8 cellular contexts compared by ENCODE assay signal in genomic region chr9:100428871-100429654, GRCh38. TPM values are rescaled to one million over a fixed set of nuclear protein-coding genes. Genes with fewer than 3 reads are reported as not detected.
DNase-seq lines count a peak whose midpoint lies in the region; ATAC-seq and TF ChIP-seq lines count a peak whose summit lies in the region.

No MANE protein-coding gene starts in this region.

- H3K4me3 ChIP-seq in AG09309 (ENCODE audit: control insufficient read depth, low read depth, low read length) (peak overlapping the region; percentile 87), MG63 (peak overlapping the region; percentile 90), mucosa of descending colon (no peak overlapping the region), endodermal cell (ENCODE audit: low read length) (no peak overlapping the region)

- H3K4me3 Mint-ChIP-seq in endodermal cell = no peak overlapping the region

- TF ChIP-seq CTCF in AG09309 (IDR thresholded peaks at IDR 0.05; ENCODE audit: control insufficient read depth, insufficient read depth, low read depth, low read length, missing control alignments) (peak; percentile 9), mucosa of descending colon (IDR thresholded peaks at IDR 0.05) (no peak), endodermal cell (conservative IDR thresholded peaks at IDR 0.05) (no peak)

- H3K9me3 ChIP-seq in MG63 (no peaks in the 10 kb centered on the region), mucosa of descending colon (no peaks in the 10 kb centered on the region), endodermal cell (ENCODE audit: control insufficient read depth, low read length) (no peaks in the 10 kb centered on the region)

- 90 to 95% methylated on average over 9 of the region's 9 CpGs for WGBS in endodermal cell (ENCODE audit: insufficient coverage in 1 of 2, insufficient read length in 1 of 2), 2 experiments

- no peaks in the 10 kb centered on the region for H3K27me3 ChIP-seq in MG63
- no peaks in the 10 kb centered on the region for H3K27me3 ChIP-seq in endodermal cell (ENCODE audit: control insufficient read depth, insufficient read depth, low read length, poor library complexity, severe bottlenecking)

- no peak overlapping the region for H3K27ac Mint-ChIP-seq in endodermal cell

- no peak overlapping the region for H3K9ac ChIP-seq in endodermal cell (ENCODE audit: extremely low read depth, low read length, poor library complexity, severe bottlenecking)

- H3K36me3 Mint-ChIP-seq in endodermal cell (ENCODE audit: low read depth) = peaks cover 9% of the 10 kb centered on the region

- H3K27me3 Mint-ChIP-seq in endodermal cell (ENCODE audit: insufficient read depth) = peaks cover 2% of the 10 kb centered on the region

- H3K36me3 ChIP-seq in MG63 = peaks cover 47% of the 10 kb centered on the region
- H3K36me3 ChIP-seq in mucosa of descending colon (ENCODE audit: low read depth) = no peaks in the 10 kb centered on the region
- H3K36me3 ChIP-seq in endodermal cell (ENCODE audit: control insufficient read depth, insufficient read depth, low read length) = no peaks in the 10 kb centered on the region

- ATAC-seq in mucosa of descending colon (peak; percentile 20), HG03521 (IDR thresholded peaks at IDR 0.05; ENCODE audit: unreplicated experiment) (no peak), HG02852 (IDR thresholded peaks at IDR 0.05; ENCODE audit: unreplicated experiment) (no peak)

- H3K9me3 Mint-ChIP-seq in endodermal cell = no peaks in the 10 kb centered on the region

- intact Hi-C loops in mucosa of descending colon (cut with DNase I, micrococcal nuclease) = no loop called here

- H3K4me1 ChIP-seq in mucosa of descending colon (ENCODE audit: low read depth) (peaks cover 4% of the 10 kb centered on the region), endodermal cell (ENCODE audit: control insufficient read depth, insufficient read depth, low read length) (no peaks in the 10 kb centered on the region)

- DNase-seq in AG09309 (ENCODE audit: low read depth) = peak; percentile 98
- DNase-seq in MG63 = peak; percentile 75
- DNase-seq in dermis blood vessel endothelial cell = peak; percentile 98
- peak in 1 of 3 donors; percentile 8 for DNase-seq in mucosa of descending colon
- DNase-seq in activated gamma-delta T cell (lab: John Stamatoyannopoulos, UW) = no peak
- no peak for DNase-seq in endodermal cell

- H3K27ac ChIP-seq in endodermal cell (ENCODE audit: low read depth, low read length) = no peak overlapping the region

- H3K4me1 Mint-ChIP-seq in endodermal cell = peaks cover 16% of the 10 kb centered on the region

RNA-seq across cellular contexts. Expression of gene MSANTD3, which starts 2.1 kb away (rescaled TPM):
- 73.1 and 97.4 TPM in 2 replicates for total RNA-seq in MG63 (2014; rRNA removed; shearing (Covaris generic); ENCODE audit: low replicate concordance)
- total RNA-seq in dermis blood vessel endothelial cell (53.4 and 57.3 TPM in 2 replicates), mucosa of descending colon (10 to 100 TPM in 2 of 3 donors, 1 to 10 TPM in 1; 6.2 to 18.1 (median 10.5) TPM), endodermal cell (10 to 100 TPM; 29.8 to 32.2 TPM)
- polyA plus RNA-seq in endodermal cell (2013, experiment 1 of 2) = 41.1 TPM
- 43.3 TPM for polyA plus RNA-seq in endodermal cell (2013, experiment 2 of 2)

RNA-seq across cellular contexts. Expression of gene TMEFF1, which starts 43.9 kb away (rescaled TPM):
- total RNA-seq in MG63 (2014; rRNA removed; shearing (Covaris generic); ENCODE audit: low replicate concordance) = 8.8 TPM in 1 of 2 replicates, not detected in the other
- 9.2 and 19.3 TPM in 2 replicates for total RNA-seq in dermis blood vessel endothelial cell
- under 1 TPM in 2 of 3 donors, not detected in 1; 0.38 to 0.98 TPM for total RNA-seq in mucosa of descending colon
- total RNA-seq in endodermal cell = 100 to 1,000 TPM in 1 of 2 donors, 10 to 100 TPM in 1; 67.5 to 111 TPM
- 72.7 TPM for polyA plus RNA-seq in endodermal cell (2013, experiment 1 of 2)
- 62.6 TPM for polyA plus RNA-seq in endodermal cell (2013, experiment 2 of 2)

Comparison
In these comparisons a context has a peak if more than half of its experiments do, and no peak if none do; other contexts are left out.
1. DNase-seq: peak in AG09309 (single experiment), MG63 (single experiment) and dermis blood vessel endothelial cell (single experiment); none in activated gamma-delta T cell (single experiment) and endodermal cell (single experiment).
2. H3K4me3 ChIP-seq: peak in AG09309 (single experiment) and MG63 (single experiment); none in mucosa of descending colon (single experiment) and endodermal cell (single experiment).